Comparison of ENCODE assay signal across 8 cellular contexts in genomic region chr3:50274371-50275104, GRCh38. TPM values are rescaled to one million over a fixed set of nuclear protein-coding genes. Genes with fewer than 3 reads are reported as not detected.
DNase-seq lines count a peak whose midpoint lies in the region; ATAC-seq, FAIRE-seq and TF ChIP-seq lines count a peak whose summit lies in the region.

No MANE protein-coding gene starts in this region.

- intact Hi-C loops in endothelial cell of umbilical vein (cut with micrococcal nuclease) = loop anchor here (1.0 kb wide), 1 partner anchor 50 kb away; no protein-coding TSS in a partner anchor

- H2AFZ ChIP-seq in endothelial cell of umbilical vein (ENCODE audit: low read depth, low read length) = no peak overlapping the region

- H3K9me1 ChIP-seq in endothelial cell of umbilical vein (replicated peaks; ENCODE audit: control insufficient read depth, extremely low read depth, insufficient read depth, low read length) = no peaks in the 10 kb centered on the region

- no peaks in the 10 kb centered on the region for H3K36me3 ChIP-seq in endothelial cell of umbilical vein (ENCODE audit: control insufficient read depth in 2 of 2, extremely low read depth in 1 of 2, insufficient read depth in 2 of 2, low read length in 2 of 2)
- H3K36me3 ChIP-seq in thoracic aorta = peaks cover 6% of the 10 kb centered on the region

- H3K9me3 ChIP-seq in endothelial cell of umbilical vein (replicated peaks; ENCODE audit: control insufficient read depth, insufficient read depth, low read length) (no peaks in the 10 kb centered on the region), thoracic aorta (no peaks in the 10 kb centered on the region)

- dilution Hi-C loops in endothelial cell of umbilical vein (cut with MboI; ENCODE audit: extremely low pct_ligation_motif_present, low sequenced_read_pairs) = no loop called here

- H3K4me3 ChIP-seq in endothelial cell of umbilical vein (replicated peaks in 1 of 3; ENCODE audit: insufficient read depth in 1 of 3, low read depth in 1 of 3, low read length in 3 of 3) (no peak overlapping the region), thoracic aorta (no peak overlapping the region)

- no peaks in the 10 kb centered on the region for H3K79me2 ChIP-seq in endothelial cell of umbilical vein (ENCODE audit: control insufficient read depth, insufficient read depth, low read length)

- peak overlapping the region; percentile 3 for H3K27ac Mint-ChIP-seq in activated CD8-positive, alpha-beta memory T cell treated with anti-CD3 and anti-CD28 coated beads, Interleukin-2, amount 10 ng/mL, durations not matched to agents 7 days and 5 days
- H3K27ac Mint-ChIP-seq in nephron = peak overlapping the region in 1 of 3 experiments; percentile 22

- TF ChIP-seq CTCF in endothelial cell of umbilical vein (IDR thresholded peaks at IDR 0.05; ENCODE audit: extremely low read depth in 1 of 2, insufficient read depth in 1 of 2, low read depth in 1 of 2, low read length in 2 of 2) = peak; percentile 87 to 94
- TF ChIP-seq CTCF in nephron (IDR thresholded peaks at IDR 0.05; ENCODE audit: unreplicated experiment in 3 of 3) = peak; percentile 65 to 72 (median 68)
- peak; percentile 59 for TF ChIP-seq CTCF in thoracic aorta (IDR thresholded peaks at IDR 0.05)

- TF ChIP-seq POLR2A in endothelial cell of umbilical vein (IDR thresholded peaks at IDR 0.05; ENCODE audit: low read depth, low read length) = no peak

- FAIRE-seq in endothelial cell of umbilical vein (lab: Jason Lieb, UNC) = peak; percentile 84

- peak; percentile 68 for DNase-seq in SIG-M5 treated with dmso at 0.1 percent for 504 hours (lab: John Stamatoyannopoulos, UW; ENCODE audit: unreplicated experiment)
- DNase-seq in SIG-M5 (lab: John Stamatoyannopoulos, UW) = no peak
- peak; percentile 43 for DNase-seq in NCI-H82 treated with DMSO at 0.1 percent for 48 hours (lab: John Stamatoyannopoulos, UW; ENCODE audit: unreplicated experiment)
- peak; percentile 87 for DNase-seq in activated CD8-positive, alpha-beta memory T cell treated with anti-CD3 and anti-CD28 coated beads, Interleukin-2, amount 10 ng/mL, durations not matched to agents 7 days and 5 days
- DNase-seq in endothelial cell of umbilical vein (ENCODE audit: low read depth, low spot score) = peak; percentile 70
- DNase-seq in thoracic aorta (ENCODE audit: low spot score) = no peak

- ATAC-seq in activated CD8-positive, alpha-beta memory T cell treated with anti-CD3 and anti-CD28 coated beads, Interleukin-2, amount 10 ng/mL, durations not matched to agents 7 days and 5 days = peak; percentile 53
- no peak for ATAC-seq in thoracic aorta (ENCODE audit: insufficient number of reproducible peaks, low FRiP score, low read depth)
- no peak for ATAC-seq in HG02763 (IDR thresholded peaks at IDR 0.05; ENCODE audit: unreplicated experiment)

- H3K4me1 Mint-ChIP-seq in activated CD8-positive, alpha-beta memory T cell treated with anti-CD3 and anti-CD28 coated beads, Interleukin-2, amount 10 ng/mL, durations not matched to agents 7 days and 5 days = peaks cover 32% of the 10 kb centered on the region
- H3K4me1 Mint-ChIP-seq in nephron = peaks cover 37% of the 10 kb centered on the region

- H3K4me2 ChIP-seq in endothelial cell of umbilical vein (ENCODE audit: insufficient read depth, low read length) = no peak overlapping the region

- POLR2A ChIA-PET in endothelial cell of umbilical vein (lab: Charles Lee) = no interaction called here

- H3K36me3 Mint-ChIP-seq in activated CD8-positive, alpha-beta memory T cell treated with anti-CD3 and anti-CD28 coated beads, Interleukin-2, amount 10 ng/mL, durations not matched to agents 7 days and 5 days = no peaks in the 10 kb centered on the region
- peaks cover 7% of the 10 kb centered on the region for H3K36me3 Mint-ChIP-seq in nephron (ENCODE audit: low read depth)

- no peak overlapping the region for H3K4me3 Mint-ChIP-seq in activated CD8-positive, alpha-beta memory T cell treated with anti-CD3 and anti-CD28 coated beads, Interleukin-2, amount 10 ng/mL, durations not matched to agents 7 days and 5 days
- H3K4me3 Mint-ChIP-seq in nephron = peak overlapping the region in 2 of 3 experiments; percentile 28 to 30

- H4K20me1 ChIP-seq in endothelial cell of umbilical vein (replicated peaks; ENCODE audit: control insufficient read depth, extremely low read depth, insufficient read depth, low read length) = no peaks in the 10 kb centered on the region

- H3K27ac ChIP-seq in endothelial cell of umbilical vein (ENCODE audit: insufficient read depth, low read depth, low read length) (no peak overlapping the region), thoracic aorta (no peak overlapping the region)

- peaks cover 48% of the 10 kb centered on the region for H3K27me3 Mint-ChIP-seq in activated CD8-positive, alpha-beta memory T cell treated with anti-CD3 and anti-CD28 coated beads, Interleukin-2, amount 10 ng/mL, durations not matched to agents 7 days and 5 days
- peaks cover 28% of the 10 kb centered on the region for H3K27me3 Mint-ChIP-seq in nephron (ENCODE audit: low read depth)

- no TSS peak for BruUV-seq in endothelial cell of umbilical vein (replicated peaks; lab: Mats Ljungman, UMichigan)

- H3K4me1 ChIP-seq in endothelial cell of umbilical vein (ENCODE audit: control insufficient read depth, extremely low read depth, insufficient read depth, low read length) (peaks cover 2% of the 10 kb centered on the region), thoracic aorta (ENCODE audit: control insufficient read depth in 1 of 2, low read depth in 2 of 2) (peaks cover 4 to 32% of the 10 kb centered on the region in 2 donors)

- no peaks in the 10 kb centered on the region for H3K9me3 Mint-ChIP-seq in activated CD8-positive, alpha-beta memory T cell treated with anti-CD3 and anti-CD28 coated beads, Interleukin-2, amount 10 ng/mL, durations not matched to agents 7 days and 5 days (ENCODE audit: low read depth)
- H3K9me3 Mint-ChIP-seq in nephron = no peaks in the 10 kb centered on the region

- CTCF ChIA-PET in activated CD8-positive, alpha-beta memory T cell treated with anti-CD3 and anti-CD28 coated beads, Interleukin-2, amount 10 ng/mL, durations not matched to agents 7 days and 5 days (lab: Charles Lee) = interaction anchor here (0.6 to 6.9 kb wide), 21 partner anchors 11 to 90 kb away, joined by 3 to 84 read pairs (median 5); partner anchors contain the start of genes GNAI2, HYAL2, HYAL3 and IFRD2
- CTCF ChIA-PET in endothelial cell of umbilical vein (lab: Charles Lee) = interaction anchor here (0.8 to 4.9 kb wide), 15 partner anchors 9 to 110 kb away, joined by 3 to 53 read pairs (median 4); partner anchors contain the start of genes HYAL2 and IFRD2

- peaks cover 18 to 24% of the 10 kb centered on the region in 2 experiments for H3K27me3 ChIP-seq in endothelial cell of umbilical vein (ENCODE audit: control insufficient read depth in 2 of 2, insufficient read depth in 2 of 2, low read length in 2 of 2)
- no peaks in the 10 kb centered on the region for H3K27me3 ChIP-seq in thoracic aorta (replicated peaks; ENCODE audit: insufficient read depth)

- no peak overlapping the region for H3K9ac ChIP-seq in endothelial cell of umbilical vein (replicated peaks; ENCODE audit: extremely low read depth, insufficient read depth, low read length)

RNA-seq across cellular contexts. Expression of gene LSMEM2, which starts 4.3 kb away (rescaled TPM):
- not detected for total RNA-seq in activated CD8-positive, alpha-beta memory T cell treated with anti-CD3 and anti-CD28 coated beads, Interleukin-2, amount 10 ng/mL, durations not matched to agents 7 days and 5 days
- not detected in 2 replicates for total RNA-seq in endothelial cell of umbilical vein
- not detected in 2 replicates for polyA plus RNA-seq in endothelial cell of umbilical vein
- not detected in 2 replicates for polyA plus RNA-seq in endothelial cell of umbilical vein (2011; cell fraction: cytosol; rRNA removed)
- polyA plus RNA-seq in endothelial cell of umbilical vein (2011; cell fraction: nucleus; rRNA removed) = not detected in 2 replicates
- polyA plus RNA-seq in endothelial cell of umbilical vein (2012) = not detected in 2 replicates
- not detected in 2 replicates for polyA minus RNA-seq in endothelial cell of umbilical vein
- not detected for polyA minus RNA-seq in endothelial cell of umbilical vein (2011; cell fraction: cytosol; rRNA and poly(A)+ RNA removed)
- polyA minus RNA-seq in endothelial cell of umbilical vein (2011; cell fraction: nucleus; rRNA and poly(A)+ RNA removed) = not detected in 2 replicates
- total RNA-seq in thoracic aorta = not detected

RNA-seq across cellular contexts. Expression of gene SEMA3B, which starts 5.6 kb away (rescaled TPM):
- total RNA-seq in activated CD8-positive, alpha-beta memory T cell treated with anti-CD3 and anti-CD28 coated beads, Interleukin-2, amount 10 ng/mL, durations not matched to agents 7 days and 5 days = under 1 TPM; 0.16 to 0.70 TPM
- total RNA-seq in endothelial cell of umbilical vein (0.97 and 1.5 TPM in 2 replicates), thoracic aorta (10 to 100 TPM; 53.6 to 57.2 TPM)
- 1.2 and 1.4 TPM in 2 replicates for polyA plus RNA-seq in endothelial cell of umbilical vein
- 0.35 and 0.69 TPM in 2 replicates for polyA plus RNA-seq in endothelial cell of umbilical vein (2011; cell fraction: cytosol; rRNA removed)
- 8.0 and 8.3 TPM in 2 replicates for polyA plus RNA-seq in endothelial cell of umbilical vein (2011; cell fraction: nucleus; rRNA removed)
- polyA plus RNA-seq in endothelial cell of umbilical vein (2012) = 0.68 and 0.94 TPM in 2 replicates
- 0.66 and 1.4 TPM in 2 replicates for polyA minus RNA-seq in endothelial cell of umbilical vein
- 58.9 TPM for polyA minus RNA-seq in endothelial cell of umbilical vein (2011; cell fraction: cytosol; rRNA and poly(A)+ RNA removed)
- polyA minus RNA-seq in endothelial cell of umbilical vein (2011; cell fraction: nucleus; rRNA and poly(A)+ RNA removed) = 2.1 and 3.9 TPM in 2 replicates

RNA-seq across cellular contexts. Expression of gene IFRD2, which starts 17.7 kb away (rescaled TPM):
- total RNA-seq in activated CD8-positive, alpha-beta memory T cell treated with anti-CD3 and anti-CD28 coated beads, Interleukin-2, amount 10 ng/mL, durations not matched to agents 7 days and 5 days = 100 to 1,000 TPM in 1 of 2 experiments, 10 to 100 TPM in 1; 74.8 to 103 TPM
- total RNA-seq in endothelial cell of umbilical vein = 109 and 111 TPM in 2 replicates
- polyA plus RNA-seq in endothelial cell of umbilical vein = 99.4 and 101 TPM in 2 replicates
- polyA plus RNA-seq in endothelial cell of umbilical vein (2011; cell fraction: cytosol; rRNA removed) = 73.1 and 74.5 TPM in 2 replicates
- 207 and 228 TPM in 2 replicates for polyA plus RNA-seq in endothelial cell of umbilical vein (2011; cell fraction: nucleus; rRNA removed)
- polyA plus RNA-seq in endothelial cell of umbilical vein (2012) = 66.3 and 90.3 TPM in 2 replicates
- 43.0 and 57.1 TPM in 2 replicates for polyA minus RNA-seq in endothelial cell of umbilical vein
- polyA minus RNA-seq in endothelial cell of umbilical vein (2011; cell fraction: cytosol; rRNA and poly(A)+ RNA removed) = 96.3 TPM
- polyA minus RNA-seq in endothelial cell of umbilical vein (2011; cell fraction: nucleus; rRNA and poly(A)+ RNA removed) = 40.2 and 42.9 TPM in 2 replicates
- 100 to 1,000 TPM in 1 of 2 donors, 10 to 100 TPM in 1; 43.3 to 118 TPM for total RNA-seq in thoracic aorta

RNA-seq across cellular contexts. Expression of gene HYAL3, which starts 24.7 kb away (rescaled TPM):
- total RNA-seq in activated CD8-positive, alpha-beta memory T cell treated with anti-CD3 and anti-CD28 coated beads, Interleukin-2, amount 10 ng/mL, durations not matched to agents 7 days and 5 days = 10 to 100 TPM; 13.0 to 14.3 TPM
- total RNA-seq in endothelial cell of umbilical vein (3.8 and 4.8 TPM in 2 replicates), thoracic aorta (1 to 10 TPM in 1 of 2 donors, under 1 TPM in 1; 0.35 to 1.4 TPM)
- polyA plus RNA-seq in endothelial cell of umbilical vein = 11.5 and 12.8 TPM in 2 replicates
- polyA plus RNA-seq in endothelial cell of umbilical vein (2011; cell fraction: cytosol; rRNA removed) = 8.1 TPM in 2 replicates
- 6.4 and 8.0 TPM in 2 replicates for polyA plus RNA-seq in endothelial cell of umbilical vein (2011; cell fraction: nucleus; rRNA removed)
- 4.0 and 5.3 TPM in 2 replicates for polyA plus RNA-seq in endothelial cell of umbilical vein (2012)
- polyA minus RNA-seq in endothelial cell of umbilical vein = 4.0 and 5.6 TPM in 2 replicates
- polyA minus RNA-seq in endothelial cell of umbilical vein (2011; cell fraction: cytosol; rRNA and poly(A)+ RNA removed) = 23.4 TPM
- 0.96 and 2.4 TPM in 2 replicates for polyA minus RNA-seq in endothelial cell of umbilical vein (2011; cell fraction: nucleus; rRNA and poly(A)+ RNA removed)

RNA-seq across cellular contexts. Expression of gene NAA80, which starts 24.7 kb away (rescaled TPM):
- 10 to 100 TPM; 23.1 to 37.3 TPM for total RNA-seq in activated CD8-positive, alpha-beta memory T cell treated with anti-CD3 and anti-CD28 coated beads, Interleukin-2, amount 10 ng/mL, durations not matched to agents 7 days and 5 days
- total RNA-seq in endothelial cell of umbilical vein (9.0 and 9.7 TPM in 2 replicates), thoracic aorta (1 to 10 TPM; 8.3 to 8.7 TPM)
- 13.1 and 17.7 TPM in 2 replicates for polyA plus RNA-seq in endothelial cell of umbilical vein
- polyA plus RNA-seq in endothelial cell of umbilical vein (2011; cell fraction: cytosol; rRNA removed) = 5.4 and 6.5 TPM in 2 replicates
- polyA plus RNA-seq in endothelial cell of umbilical vein (2011; cell fraction: nucleus; rRNA removed) = 16.1 and 21.1 TPM in 2 replicates
- polyA plus RNA-seq in endothelial cell of umbilical vein (2012) = 8.5 and 8.6 TPM in 2 replicates
- polyA minus RNA-seq in endothelial cell of umbilical vein = 6.2 and 6.8 TPM in 2 replicates
- 7.5 TPM for polyA minus RNA-seq in endothelial cell of umbilical vein (2011; cell fraction: cytosol; rRNA and poly(A)+ RNA removed)
- polyA minus RNA-seq in endothelial cell of umbilical vein (2011; cell fraction: nucleus; rRNA and poly(A)+ RNA removed) = 4.4 and 5.0 TPM in 2 replicates

Comparison
In these comparisons a context has a peak if more than half of its experiments do, and no peak if none do; other contexts are left out.
1. DNase-seq: peak in SIG-M5 treated with dmso at 0.1 percent for 504 hours (single experiment), NCI-H82 treated with DMSO at 0.1 percent for 48 hours (single experiment), activated CD8-positive, alpha-beta memory T cell treated with anti-CD3 and anti-CD28 coated beads, Interleukin-2, amount 10 ng/mL, durations not matched to agents 7 days and 5 days (single experiment) and endothelial cell of umbilical vein (single experiment); none in SIG-M5 (single experiment) and thoracic aorta (single experiment).
2. RNA of gene SEMA3B, which starts 5.6 kb away (total RNA-seq): 53.6 to 57.2 TPM in thoracic aorta; 0.97 to 1.5 TPM in endothelial cell of umbilical vein and 0.16 to 0.70 TPM in activated CD8-positive, alpha-beta memory T cell treated with anti-CD3 and anti-CD28 coated beads, Interleukin-2, amount 10 ng/mL, durations not matched to agents 7 days and 5 days; every median in the first group is over 10 times any median in the second.
3. Peak in every context shown above with its lines, with median percentiles within 50 percentile points of each other: CTCF ChIP-seq.